Comparison of ENCODE assay signal across 18 cellular contexts in genomic region chr17:39942076-39942475, GRCh38. TPM values are rescaled to one million over a fixed set of nuclear protein-coding genes. Genes with fewer than 3 reads are reported as not detected.
DNase-seq lines count a peak whose midpoint lies in the region; ATAC-seq, FAIRE-seq and TF ChIP-seq lines count a peak whose summit lies in the region.
"Had no signal": no experiment of that assay in that cellular context is flagged by ENCODE, and none has a peak within 500 bp of the region (broad histone marks: within the 10 kb centered on the region; RNA-seq: fewer than 3 reads in every experiment).

No MANE protein-coding gene starts in this region.

- no peaks in the 10 kb centered on the region for H3K36me3 Mint-ChIP-seq in activated naive CD4-positive, alpha-beta T cell treated with anti-CD3 and anti-CD28 coated beads, Interleukin-2, amount 50 U/mL, for 24 hours
- H3K36me3 Mint-ChIP-seq: CD14-positive monocyte; CD4-positive, alpha-beta memory T cell had no signal

- no peak for DNase-seq in activated naive CD4-positive, alpha-beta T cell (lab: John Stamatoyannopoulos, UW)
- DNase-seq in bronchial epithelial cell (ENCODE audit: low read depth) = no peak
- DNase-seq in left kidney (ENCODE audit: low read depth, low spot score) = peak; percentile 61
- DNase-seq in NCI-H1105 treated with DMSO at 0.1 percent for 48 hours (lab: John Stamatoyannopoulos, UW) = no peak
- no peak for DNase-seq in HT-29 (ENCODE audit: low spot score)
- DNase-seq: 8988T; CD4-positive, alpha-beta memory T cell; DMS79 treated with DMSO at 0.1 percent for 48 hours; GF-D8 had no signal

- H3K4me3 ChIP-seq in bronchial epithelial cell (ENCODE audit: low read depth, low read length) = no peak overlapping the region
- H3K4me3 ChIP-seq: BLaER1, HAP-1 had no signal

- TF ChIP-seq CTCF in bronchial epithelial cell (IDR thresholded peaks at IDR 0.05; ENCODE audit: insufficient read depth, low read length, severe bottlenecking) = no peak

- H3K27me3 Mint-ChIP-seq in activated naive CD4-positive, alpha-beta T cell treated with anti-CD3 and anti-CD28 coated beads, Interleukin-2, amount 50 U/mL, for 24 hours = no peaks in the 10 kb centered on the region
- H3K27me3 Mint-ChIP-seq: CD4-positive, alpha-beta memory T cell; IgD-negative memory B cell had no signal

- no peaks in the 10 kb centered on the region for H3K9me3 Mint-ChIP-seq in activated naive CD4-positive, alpha-beta T cell treated with anti-CD3 and anti-CD28 coated beads, Interleukin-2, amount 50 U/mL, for 24 hours
- H3K9me3 Mint-ChIP-seq: CD4-positive, alpha-beta memory T cell; IgD-negative memory B cell had no signal

- FAIRE-seq in bronchial epithelial cell (lab: Jason Lieb, UNC) = peak; percentile 80
- FAIRE-seq: GM19239 had no signal

- no peak for ATAC-seq in HG02981 (IDR thresholded peaks at IDR 0.05; ENCODE audit: unreplicated experiment)

- H3K27me3 ChIP-seq in bronchial epithelial cell (ENCODE audit: control insufficient read depth, insufficient read depth, low read length) = no peaks in the 10 kb centered on the region
- H3K27me3 ChIP-seq: BLaER1 had no signal

- H3K4me1 Mint-ChIP-seq in activated naive CD4-positive, alpha-beta T cell treated with anti-CD3 and anti-CD28 coated beads, Interleukin-2, amount 50 U/mL, for 24 hours = peaks cover 16% of the 10 kb centered on the region

- no peaks in the 10 kb centered on the region for H3K36me3 ChIP-seq in bronchial epithelial cell (ENCODE audit: control insufficient read depth, insufficient read depth, low read length)
- H3K36me3 ChIP-seq: BLaER1, HAP-1 had no signal

- H3K4me3 Mint-ChIP-seq in activated naive CD4-positive, alpha-beta T cell treated with anti-CD3 and anti-CD28 coated beads, Interleukin-2, amount 50 U/mL, for 24 hours = no peak overlapping the region
- H3K4me3 Mint-ChIP-seq: IgD-negative memory B cell had no signal

- peak overlapping the region; percentile 14 for H3K27ac Mint-ChIP-seq in activated naive CD4-positive, alpha-beta T cell treated with anti-CD3 and anti-CD28 coated beads, Interleukin-2, amount 50 U/mL, for 24 hours

RNA-seq across cellular contexts. Expression of gene LRRC3C, which starts 14.5 kb away (rescaled TPM):
- total RNA-seq in bronchial epithelial cell = not detected in 2 replicates
- not detected in 2 replicates for total RNA-seq in HT-29 (2014; rRNA removed; shearing (Covaris generic))
- total RNA-seq: A673; CD4-positive, alpha-beta memory T cell; H4 had no signal

RNA-seq across cellular contexts. Expression of gene ORMDL3, which starts 14.7 kb away (rescaled TPM):
- total RNA-seq in bronchial epithelial cell = 26.6 and 30.7 TPM in 2 replicates
- total RNA-seq in HT-29 (2014; rRNA removed; shearing (Covaris generic)) = 61.0 and 66.7 TPM in 2 replicates

RNA-seq across cellular contexts. Expression of gene GSDMA, which starts 20.7 kb away (rescaled TPM):
- total RNA-seq in bronchial epithelial cell = 0.26 and 0.38 TPM in 2 replicates
- not detected in 2 replicates for total RNA-seq in HT-29 (2014; rRNA removed; shearing (Covaris generic))
- total RNA-seq: A673, H4 had no signal

RNA-seq across cellular contexts. Expression of gene GSDMB, which starts 23.6 kb away (rescaled TPM):
- 5.8 and 6.1 TPM in 2 replicates for total RNA-seq in bronchial epithelial cell
- 5.5 and 5.8 TPM in 2 replicates for total RNA-seq in HT-29 (2014; rRNA removed; shearing (Covaris generic))

RNA-seq across cellular contexts. Expression of gene PSMD3, which starts 38.5 kb away (rescaled TPM):
- total RNA-seq in bronchial epithelial cell = 79.8 and 83.1 TPM in 2 replicates
- 236 and 240 TPM in 2 replicates for total RNA-seq in HT-29 (2014; rRNA removed; shearing (Covaris generic))
